Comparison of ENCODE assay signal across 22 cellular contexts in genomic region chr5:177433658-177434217, GRCh38. TPM values are rescaled to one million over a fixed set of nuclear protein-coding genes. Genes with fewer than 3 reads are reported as not detected.
A peak's percentile ranks its signal among the peaks of the same experiment; 100 is the strongest.
DNase-seq lines count a peak whose midpoint lies in the region; ATAC-seq and TF ChIP-seq lines count a peak whose summit lies in the region.
"Had no signal": no experiment of that assay in that cellular context is flagged by ENCODE, and none has a peak within 500 bp of the region (broad histone marks: within the 10 kb centered on the region; RNA-seq: fewer than 3 reads in every experiment).

No MANE protein-coding gene starts in this region.

- H3K36me3 ChIP-seq in SK-N-SH (replicated peaks in 1 of 2; ENCODE audit: control insufficient read depth in 1 of 2, insufficient read depth in 2 of 2, low read length in 1 of 2), result peaks cover 12 to 54% of the 10 kb centered on the region in 2 experiments

- H3K9ac ChIP-seq in SK-N-SH, result no peak overlapping the region
- H3K9ac ChIP-seq in H9 (ENCODE audit: extremely low read depth, insufficient read length, low read length), result no peak overlapping the region

- no peak for TF ChIP-seq RAD21 in SK-N-SH (IDR thresholded peaks at IDR 0.05; ENCODE audit: low read length)

- no peak overlapping the region for H3K14ac ChIP-seq in H9 (ENCODE audit: insufficient read depth, low read length)

- no peak overlapping the region for H2BK12ac ChIP-seq in H9 (ENCODE audit: insufficient read length, low read depth, low read length)

- POLR2A ChIA-PET in SK-N-SH (lab: Yijun Ruan, JAX), result no interaction called here
- POLR2A ChIA-PET in CD4-positive, alpha-beta T cell (lab: Charles Lee), result interaction anchor here (0.7 to 12.6 kb wide), 7 partner anchors 8 to 44 kb away, joined by 3 to 661 read pairs (median 15); partner anchors contain the start of genes F12, GRK6 and PRR7
- POLR2A ChIA-PET in activated CD4-positive, alpha-beta memory T cell treated with anti-CD3 and anti-CD28 coated beads, Interleukin-2, amount 10 ng/mL, durations not matched to agents 7 days and 5 days (lab: Charles Lee), result interaction anchor here (0.8 to 14.9 kb wide), 8 partner anchors 10 to 315 kb away, joined by 3 to 654 read pairs (median 3); partner anchors contain the start of genes F12, LMAN2 and PRR7

- no peak overlapping the region for H3K4me2 ChIP-seq in SK-N-SH
- no peak overlapping the region for H3K4me2 ChIP-seq in H9 (ENCODE audit: insufficient read depth, insufficient read length, low read length)

- no peak overlapping the region for H4K8ac ChIP-seq in H9 (replicated peaks; ENCODE audit: insufficient read length, low read depth, low read length)

- H3K27me3 ChIP-seq in SK-N-SH (ENCODE audit: insufficient read depth), result no peaks in the 10 kb centered on the region
- no peaks in the 10 kb centered on the region for H3K27me3 ChIP-seq in CD4-positive, alpha-beta T cell (ENCODE audit: control insufficient read depth, insufficient read depth, low read length)
- no peaks in the 10 kb centered on the region for H3K27me3 ChIP-seq in H9 (ENCODE audit: insufficient read depth, low read length)
- H3K27me3 ChIP-seq: pancreas, transverse colon had no signal

- TF ChIP-seq CTCF in SK-N-SH (IDR thresholded peaks at IDR 0.05) (no peak), H9 (conservative IDR thresholded peaks at IDR 0.05) (no peak)
- no peak for TF ChIP-seq CTCF in CD4-positive, alpha-beta T cell (IDR thresholded peaks at IDR 0.05)

- DNase-seq in SK-N-SH (no peak), islet precursor cell (peak; percentile 40), DMS 273 treated with DMSO at 0.1 percent for 48 hours (lab: John Stamatoyannopoulos, UW) (no peak), H9 (no peak)
- no peak for DNase-seq in CD4-positive, alpha-beta T cell
- no peak for DNase-seq in activated CD4-positive, alpha-beta memory T cell treated with anti-CD3 and anti-CD28 coated beads, Interleukin-2, amount 10 ng/mL, durations not matched to agents 7 days and 5 days
- DNase-seq: anterior cingulate cortex, EL, foreskin fibroblast, NCI-H1436, SHP77 treated with DMSO at 0.1 percent for 48 hours, transverse colon had no signal

- no peaks in the 10 kb centered on the region for H3K27me3 Mint-ChIP-seq in CD4-positive, alpha-beta T cell
- no peaks in the 10 kb centered on the region for H3K27me3 Mint-ChIP-seq in activated CD4-positive, alpha-beta memory T cell treated with anti-CD3 and anti-CD28 coated beads, Interleukin-2, amount 10 ng/mL, durations not matched to agents 7 days and 5 days
- peaks cover 1% of the 10 kb centered on the region; the same call in 1 of the 2 replicates for H3K27me3 Mint-ChIP-seq in H9 (ENCODE audit: low read depth)
- H3K27me3 Mint-ChIP-seq: stimulated activated memory B cell treated with anti-CD40 and anti-IgM and Interleukin-4, amounts not matched to agents 10 μg/mL and 1 μg/mL and 100 μg/mL, for 72 hours had no signal

- TF ChIP-seq EP300 in SK-N-SH (IDR thresholded peaks at IDR 0.05; ENCODE audit: borderline replicate concordance in 1 of 2, low read depth in 1 of 2, low read length in 1 of 2), result no peak

- no peak overlapping the region for H3K4me3 ChIP-seq in SK-N-SH (ENCODE audit: low read depth in 2 of 2, low read length in 1 of 2)
- H3K4me3 ChIP-seq: pancreas, transverse colon had no signal

- ATAC-seq in SK-N-SH treated with all-trans-retinoic acid at 6 μM for 48 hours, result no peak
- no peak for ATAC-seq in CD4-positive, alpha-beta T cell (ENCODE audit: poor library complexity)
- no peak for ATAC-seq in GM21825 (IDR thresholded peaks at IDR 0.05; ENCODE audit: unreplicated experiment)
- ATAC-seq: stimulated activated memory B cell treated with anti-CD40 and anti-IgM and Interleukin-4, amounts not matched to agents 10 μg/mL and 1 μg/mL and 100 μg/mL, for 72 hours had no signal

- no peak overlapping the region for H3K18ac ChIP-seq in H9 (ENCODE audit: insufficient read length, low read depth, low read length)

- no peaks in the 10 kb centered on the region for H3K9me3 ChIP-seq in SK-N-SH
- H3K9me3 ChIP-seq in CD4-positive, alpha-beta T cell (ENCODE audit: control insufficient read depth, low read length), result no peaks in the 10 kb centered on the region
- no peaks in the 10 kb centered on the region for H3K9me3 ChIP-seq in H9 (ENCODE audit: control insufficient read depth, low read depth, low read length)
- H3K9me3 ChIP-seq: pancreas, transverse colon had no signal

- no peak overlapping the region for H2BK120ac ChIP-seq in H9 (ENCODE audit: low read depth, low read length, poor library complexity, severe bottlenecking)

- H3K4me3 Mint-ChIP-seq in CD4-positive, alpha-beta T cell, result peak overlapping the region; percentile 86
- H3K4me3 Mint-ChIP-seq in activated CD4-positive, alpha-beta memory T cell treated with anti-CD3 and anti-CD28 coated beads, Interleukin-2, amount 10 ng/mL, durations not matched to agents 7 days and 5 days, result no peak overlapping the region
- H3K4me3 Mint-ChIP-seq in H9, result no peak overlapping the region
- H3K4me3 Mint-ChIP-seq: stimulated activated memory B cell treated with anti-CD40 and anti-IgM and Interleukin-4, amounts not matched to agents 10 μg/mL and 1 μg/mL and 100 μg/mL, for 72 hours had no signal

- H3K56ac ChIP-seq in H9 (ENCODE audit: insufficient read length, low read depth, low read length), result no peak overlapping the region

- H4K20me1 ChIP-seq in SK-N-SH (ENCODE audit: insufficient read depth), result 0 out of 2 replicates have a peak, but pooled peaks cover 9% of the 10 kb centered on the region
- H4K20me1 ChIP-seq in H9 (ENCODE audit: control insufficient read depth, insufficient read depth, insufficient read length), result peaks cover 2% of the 10 kb centered on the region

- H3K4me1 ChIP-seq in SK-N-SH (ENCODE audit: control insufficient read depth in 1 of 2, insufficient read depth in 2 of 2, low read depth in 1 of 2, low read length in 1 of 2) (peaks cover 0 to 10% of the 10 kb centered on the region in 2 experiments; a peak in 1 of 4 replicates), H9 (ENCODE audit: insufficient read depth, low read length) (no peaks in the 10 kb centered on the region)
- H3K4me1 ChIP-seq: pancreas had no signal

- H2BK15ac ChIP-seq in H9 (ENCODE audit: low read depth, low read length), result no peak overlapping the region

- H3K4me1 Mint-ChIP-seq in CD4-positive, alpha-beta T cell (ENCODE audit: low read depth), result peaks cover 80% of the 10 kb centered on the region
- H3K4me1 Mint-ChIP-seq in activated CD4-positive, alpha-beta memory T cell treated with anti-CD3 and anti-CD28 coated beads, Interleukin-2, amount 10 ng/mL, durations not matched to agents 7 days and 5 days, result peaks cover 88% of the 10 kb centered on the region
- H3K4me1 Mint-ChIP-seq in H9, result peaks cover 6 to 18% of the 10 kb centered on the region in 2 experiments

- CTCF ChIA-PET in SK-N-SH (lab: Yijun Ruan, JAX), result interaction anchor here (3.8 kb wide), 1 partner anchor 30 kb away, joined by 21 read pairs; no protein-coding TSS in a partner anchor
- CTCF ChIA-PET in CD4-positive, alpha-beta T cell (lab: Charles Lee), result interaction anchor here (1.3 to 9.3 kb wide), 3 partner anchors 21 to 43 kb away, joined by 4 to 82 read pairs (median 16); no protein-coding TSS in a partner anchor
- CTCF ChIA-PET in activated CD4-positive, alpha-beta memory T cell treated with anti-CD3 and anti-CD28 coated beads, Interleukin-2, amount 10 ng/mL, durations not matched to agents 7 days and 5 days (lab: Charles Lee), result interaction anchor here (1.0 to 12.6 kb wide), 9 partner anchors 8 to 63 kb away, joined by 3 to 235 read pairs (median 10); partner anchors contain the start of gene PFN3

- H2BK20ac ChIP-seq in H9 (ENCODE audit: low read depth, low read length, poor library complexity, severe bottlenecking), result no peak overlapping the region

- H2AK5ac ChIP-seq in H9 (ENCODE audit: insufficient read length, low read length), result no peak overlapping the region

- H3K9me3 Mint-ChIP-seq in CD4-positive, alpha-beta T cell, result no peaks in the 10 kb centered on the region
- H3K9me3 Mint-ChIP-seq in activated CD4-positive, alpha-beta memory T cell treated with anti-CD3 and anti-CD28 coated beads, Interleukin-2, amount 10 ng/mL, durations not matched to agents 7 days and 5 days, result no peaks in the 10 kb centered on the region
- H3K9me3 Mint-ChIP-seq in H9, result no peaks in the 10 kb centered on the region
- H3K9me3 Mint-ChIP-seq: stimulated activated memory B cell treated with anti-CD40 and anti-IgM and Interleukin-4, amounts not matched to agents 10 μg/mL and 1 μg/mL and 100 μg/mL, for 72 hours had no signal

- H4K5ac ChIP-seq in H9 (ENCODE audit: insufficient read length, low read depth, low read length), result no peak overlapping the region

- no peak overlapping the region for H3K4ac ChIP-seq in H9 (ENCODE audit: low read depth, low read length)

- H3K23ac ChIP-seq in H9 (ENCODE audit: insufficient read length, low read depth, low read length), result no peak overlapping the region

- peaks cover 4% of the 10 kb centered on the region for H3F3A ChIP-seq in SK-N-SH (replicated peaks; ENCODE audit: insufficient read depth)

- peaks cover 94% of the 10 kb centered on the region for H3K36me3 Mint-ChIP-seq in CD4-positive, alpha-beta T cell (ENCODE audit: low read depth)
- H3K36me3 Mint-ChIP-seq in activated CD4-positive, alpha-beta memory T cell treated with anti-CD3 and anti-CD28 coated beads, Interleukin-2, amount 10 ng/mL, durations not matched to agents 7 days and 5 days (ENCODE audit: low read depth), result peaks cover 95% of the 10 kb centered on the region
- H3K36me3 Mint-ChIP-seq in H9 (ENCODE audit: insufficient read depth in 1 of 3, low read depth in 3 of 3), result peaks cover 18 to 73% (median 62%) of the 10 kb centered on the region in 3 experiments; a peak in 6 of 7 replicates

- H3K27ac ChIP-seq in SK-N-SH (ENCODE audit: low read depth in 2 of 2, low read length in 1 of 2), result no peak overlapping the region
- H3K27ac ChIP-seq in CD4-positive, alpha-beta T cell (ENCODE audit: low read depth, low read length), result peak overlapping the region; percentile 92
- no peak overlapping the region for H3K27ac ChIP-seq in H9 (ENCODE audit: insufficient read length, low read depth, low read length)
- H3K27ac ChIP-seq: 22Rv1, C4-2B, pancreas had no signal

- no peaks in the 10 kb centered on the region for H3K79me1 ChIP-seq in H9 (ENCODE audit: insufficient read depth, low read depth, low read length, poor library complexity, severe bottlenecking)

- H4K91ac ChIP-seq in H9 (ENCODE audit: insufficient read length, low read depth, low read length), result no peak overlapping the region

- peak overlapping the region; percentile 93 for H3K27ac Mint-ChIP-seq in CD4-positive, alpha-beta T cell
- H3K27ac Mint-ChIP-seq in activated CD4-positive, alpha-beta memory T cell treated with anti-CD3 and anti-CD28 coated beads, Interleukin-2, amount 10 ng/mL, durations not matched to agents 7 days and 5 days, result peak overlapping the region; percentile 93
- H3K27ac Mint-ChIP-seq in H9, result no peak overlapping the region

- H3K79me2 ChIP-seq in SK-N-SH (ENCODE audit: insufficient read depth), result peaks cover 10% of the 10 kb centered on the region
- no peaks in the 10 kb centered on the region for H3K79me2 ChIP-seq in H9 (ENCODE audit: insufficient read depth, low read length)

- intact Hi-C loops in CD4-positive, alpha-beta T cell (cut with DNase I, micrococcal nuclease), result no loop called here

- H2BK5ac ChIP-seq in H9 (ENCODE audit: insufficient read length, low read length), result no peak overlapping the region

- H3T11ph ChIP-seq in H9 (ENCODE audit: low read length), result no peak overlapping the region

- H2AFZ ChIP-seq in SK-N-SH (ENCODE audit: low read depth) (no peak overlapping the region), H9 (ENCODE audit: low read length) (no peak overlapping the region)

- H3K23me2 ChIP-seq in H9 (ENCODE audit: insufficient read length, low read depth, low read length, poor library complexity, severe bottlenecking), result no peaks in the 10 kb centered on the region

- WGBS in SK-N-SH (ENCODE audit: low lambda C conversion rate), result 97% methylated on average over 9 of the region's 29 CpGs
- WGBS in H9 (ENCODE audit: extremely low coverage, insufficient read length, low lambda C conversion rate), result no CpG with 5 or more reads among the region's 29 CpGs

- no peaks in the 10 kb centered on the region for H3K9me2 ChIP-seq in SK-N-SH

RNA-seq across cellular contexts. Expression of gene GRK6, which starts 7.3 kb away (rescaled TPM):
- 35.9 and 39.5 TPM in 2 replicates for polyA plus RNA-seq in SK-N-SH (2012; rRNA removed)
- polyA plus RNA-seq in SK-N-SH (2012; cell fraction: cytosol; rRNA removed), result 28.3 and 36.2 TPM in 2 replicates
- polyA plus RNA-seq in SK-N-SH (2012; cell fraction: nucleus; rRNA removed), result 28.0 and 30.6 TPM in 2 replicates
- total RNA-seq in CD4-positive, alpha-beta T cell, result 100 to 1,000 TPM; 186 to 192 TPM
- total RNA-seq in activated CD4-positive, alpha-beta memory T cell treated with anti-CD3 and anti-CD28 coated beads, Interleukin-2, amount 10 ng/mL, durations not matched to agents 7 days and 5 days, result 100 to 1,000 TPM; 206 to 208 TPM
- 73.7 and 75.2 TPM in 2 replicates for total RNA-seq in H9 (2021)

RNA-seq across cellular contexts. Expression of gene PRR7, which starts 12.9 kb away (rescaled TPM):
- polyA plus RNA-seq in SK-N-SH (2012; rRNA removed), result 12.5 and 17.1 TPM in 2 replicates
- 12.6 and 23.0 TPM in 2 replicates for polyA plus RNA-seq in SK-N-SH (2012; cell fraction: cytosol; rRNA removed)
- 29.5 and 41.3 TPM in 2 replicates for polyA plus RNA-seq in SK-N-SH (2012; cell fraction: nucleus; rRNA removed)
- 10 to 100 TPM; 23.3 to 23.5 TPM for total RNA-seq in CD4-positive, alpha-beta T cell
- 1 to 10 TPM; 4.9 to 5.8 TPM for total RNA-seq in activated CD4-positive, alpha-beta memory T cell treated with anti-CD3 and anti-CD28 coated beads, Interleukin-2, amount 10 ng/mL, durations not matched to agents 7 days and 5 days
- total RNA-seq in H9 (2021), result 9.6 and 10.2 TPM in 2 replicates

RNA-seq across cellular contexts. Expression of gene F12, which starts 24.4 kb away (rescaled TPM):
- 3.8 and 4.3 TPM in 2 replicates for polyA plus RNA-seq in SK-N-SH (2012; rRNA removed)
- polyA plus RNA-seq in SK-N-SH (2012; cell fraction: cytosol; rRNA removed), result 1.2 and 3.0 TPM in 2 replicates
- 8.5 and 16.3 TPM in 2 replicates for polyA plus RNA-seq in SK-N-SH (2012; cell fraction: nucleus; rRNA removed)
- total RNA-seq in CD4-positive, alpha-beta T cell, result under 1 TPM; 0.20 to 0.60 TPM
- 1 to 10 TPM; 1.5 to 1.6 TPM for total RNA-seq in activated CD4-positive, alpha-beta memory T cell treated with anti-CD3 and anti-CD28 coated beads, Interleukin-2, amount 10 ng/mL, durations not matched to agents 7 days and 5 days
- total RNA-seq in H9 (2021), result 2.3 and 3.5 TPM in 2 replicates
- total RNA-seq: skeletal muscle tissue had no signal

RNA-seq across cellular contexts. Expression of gene PFN3, which starts 33.3 kb away (rescaled TPM):
- not detected in 2 replicates for polyA plus RNA-seq in SK-N-SH (2012; rRNA removed)
- polyA plus RNA-seq in SK-N-SH (2012; cell fraction: cytosol; rRNA removed), result not detected in 2 replicates
- not detected in 2 replicates for polyA plus RNA-seq in SK-N-SH (2012; cell fraction: nucleus; rRNA removed)
- not detected for total RNA-seq in CD4-positive, alpha-beta T cell
- total RNA-seq in activated CD4-positive, alpha-beta memory T cell treated with anti-CD3 and anti-CD28 coated beads, Interleukin-2, amount 10 ng/mL, durations not matched to agents 7 days and 5 days, result not detected
- total RNA-seq in H9 (2021), result not detected in 2 replicates
- total RNA-seq: cerebellum, HT-29, mucosa of gallbladder, pancreas, skeletal muscle tissue, transverse colon had no signal
- polyA plus RNA-seq: pancreas had no signal

RNA-seq across cellular contexts. Expression of gene DBN1, which starts 39.7 kb away (rescaled TPM):
- polyA plus RNA-seq in SK-N-SH (2012; rRNA removed), result 176 and 244 TPM in 2 replicates
- 109 and 114 TPM in 2 replicates for polyA plus RNA-seq in SK-N-SH (2012; cell fraction: cytosol; rRNA removed)
- 1,021 and 1,050 TPM in 2 replicates for polyA plus RNA-seq in SK-N-SH (2012; cell fraction: nucleus; rRNA removed)
- total RNA-seq in CD4-positive, alpha-beta T cell, result 1 to 10 TPM; 1.8 to 2.5 TPM
- total RNA-seq in activated CD4-positive, alpha-beta memory T cell treated with anti-CD3 and anti-CD28 coated beads, Interleukin-2, amount 10 ng/mL, durations not matched to agents 7 days and 5 days, result 1 to 10 TPM; 4.9 to 5.0 TPM
- total RNA-seq in H9 (2021), result 339 and 340 TPM in 2 replicates

Comparison
In these comparisons a context has a peak if more than half of its experiments do, and no peak if none do; other contexts are left out.
1. H3K27ac Mint-ChIP-seq: peak in CD4-positive, alpha-beta T cell (single experiment) and activated CD4-positive, alpha-beta memory T cell treated with anti-CD3 and anti-CD28 coated beads, Interleukin-2, amount 10 ng/mL, durations not matched to agents 7 days and 5 days (single experiment); none in H9 (0 of 3).